16 cellular contexts compared by ENCODE assay signal in genomic region chr7:83040454-83040853, GRCh38.
"Had no signal": no experiment of that assay in that cellular context is flagged by ENCODE, and none has a peak within 500 bp of the region (broad histone marks: within the 10 kb centered on the region; RNA-seq: fewer than 3 reads in every experiment).

No MANE protein-coding gene starts in this region.

- DNase-seq: activated CD4-positive, alpha-beta T cell treated with anti-CD3 and anti-CD28 coated beads, Interleukin-2, amount 50 U/mL, for 48 hours; activated gamma-delta T cell treated with Interleukin-2 at 50 U/mL for 16 hours; activated T-cell treated with anti-CD3 and anti-CD28 coated beads for 4 hours; adrenal gland; cortex of kidney; gastrocnemius medialis; head of caudate nucleus; stimulated activated CD4-positive, alpha-beta T cell treated with anti-CD3 and anti-CD28 coated beads, Interleukin-12 subunit alpha, Interleukin-12 subunit beta, amount 100 ng/mL, for 4 hours; stimulated activated CD4-positive, alpha-beta T cell treated with anti-CD3 and anti-CD28 coated beads, Interleukin-1b, Interleukin-23, amount 100 ng/mL, for 48 hours; stimulated activated CD8-positive, alpha-beta memory T cell treated with anti-CD3 and anti-CD28 coated beads, Interleukin-4, amount 100 ng/mL, for 48 hours; stimulated activated naive CD4-positive, alpha-beta T cell; substantia nigra; tibial artery had no signal

- H3K4me3 ChIP-seq: adrenal gland, breast epithelium, gastrocnemius medialis, lung, right atrium auricular region, tibial artery had no signal
